14 cellular contexts compared by ENCODE assay signal in the genomic region with DNA sequence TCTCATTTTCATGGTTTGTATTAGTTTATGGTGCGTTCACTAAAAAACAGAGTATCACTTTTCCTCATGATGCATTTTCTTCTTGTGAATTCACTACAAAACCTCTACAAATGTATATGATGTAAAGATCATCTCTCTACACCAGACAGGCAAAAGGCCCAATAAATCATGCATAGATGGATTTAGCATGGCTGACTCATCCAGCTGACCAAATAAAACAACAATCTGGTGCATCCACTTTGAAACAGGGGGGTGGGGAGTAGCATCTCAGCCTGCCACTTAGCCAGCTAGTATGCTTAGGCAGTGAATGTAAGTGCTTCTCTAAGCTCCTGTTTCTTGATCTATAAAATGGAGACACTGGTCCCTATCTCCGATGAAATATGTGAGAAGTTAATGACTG.
DNase-seq lines count a peak whose midpoint lies in the region; ATAC-seq lines count a peak whose summit lies in the region.
"Had no signal": no experiment of that assay in that cellular context is flagged by ENCODE, and none has a peak within 500 bp of the region (broad histone marks: within the 10 kb centered on the region; RNA-seq: fewer than 3 reads in every experiment).

No MANE protein-coding gene starts in this region.

- no peak for ATAC-seq in stimulated activated effector memory CD8-positive, alpha-beta T cell treated with anti-CD3 and anti-CD28 coated beads, Interleukin-12 subunit alpha, Interleukin-12 subunit beta, amount 100 ng/mL, for 72 hours
- ATAC-seq: activated CD8-positive, alpha-beta T cell treated with anti-CD3 and anti-CD28 coated beads, Interleukin-2, amount 10 ng/mL, durations not matched to agents 7 days and 5 days had no signal

- H3K36me3 Mint-ChIP-seq in activated CD4-positive, alpha-beta T cell treated with anti-CD3 and anti-CD28 coated beads, Interleukin-2, amount 10 ng/mL, durations not matched to agents 7 days and 5 days (ENCODE audit: low read depth) = no peaks in the 10 kb centered on the region
- no peaks in the 10 kb centered on the region for H3K36me3 Mint-ChIP-seq in stimulated activated effector memory CD8-positive, alpha-beta T cell treated with anti-CD3 and anti-CD28 coated beads, Interleukin-12 subunit alpha, Interleukin-12 subunit beta, amount 100 ng/mL, for 72 hours
- H3K36me3 Mint-ChIP-seq: activated naive CD8-positive, alpha-beta T cell had no signal

- no peaks in the 10 kb centered on the region for H3K9me3 Mint-ChIP-seq in activated CD4-positive, alpha-beta T cell treated with anti-CD3 and anti-CD28 coated beads, Interleukin-2, amount 10 ng/mL, durations not matched to agents 7 days and 5 days
- H3K9me3 Mint-ChIP-seq in stimulated activated effector memory CD8-positive, alpha-beta T cell treated with anti-CD3 and anti-CD28 coated beads, Interleukin-12 subunit alpha, Interleukin-12 subunit beta, amount 100 ng/mL, for 72 hours = no peaks in the 10 kb centered on the region
- H3K9me3 Mint-ChIP-seq: T-helper 1 cell treated with Interleukin-12 subunit alpha and Interleukin-12 subunit beta and Interleukin-4 antibody, amounts not matched to agents 30 μg/mL and 1 μg/mL, for 36 hours had no signal

- no peaks in the 10 kb centered on the region for H3K4me1 Mint-ChIP-seq in activated CD4-positive, alpha-beta T cell treated with anti-CD3 and anti-CD28 coated beads, Interleukin-2, amount 10 ng/mL, durations not matched to agents 7 days and 5 days
- H3K4me1 Mint-ChIP-seq in stimulated activated effector memory CD8-positive, alpha-beta T cell treated with anti-CD3 and anti-CD28 coated beads, Interleukin-12 subunit alpha, Interleukin-12 subunit beta, amount 100 ng/mL, for 72 hours = no peaks in the 10 kb centered on the region

- POLR2A ChIA-PET in activated CD4-positive, alpha-beta T cell treated with anti-CD3 and anti-CD28 coated beads, Interleukin-2, amount 10 ng/mL, durations not matched to agents 7 days and 5 days (lab: Charles Lee) = no interaction called here

- peak; percentile 32 for DNase-seq in NCI-H748 (lab: John Stamatoyannopoulos, UW; ENCODE audit: unreplicated experiment)
- no peak for DNase-seq in NCI-H748 treated with DMSO at 0.1 percent for 48 hours (lab: John Stamatoyannopoulos, UW)
- DNase-seq in NCI-H82 (lab: John Stamatoyannopoulos, UW) = peak; percentile 84
- peak; percentile 56 for DNase-seq in epithelial cell of prostate (ENCODE audit: low read depth, low spot score)
- peak; percentile 28 for DNase-seq in smooth muscle cell of the brain vasculature (ENCODE audit: low read depth, low spot score)
- no peak for DNase-seq in activated CD4-positive, alpha-beta T cell treated with anti-CD3 and anti-CD28 coated beads, Interleukin-2, amount 10 ng/mL, durations not matched to agents 7 days and 5 days
- DNase-seq in stimulated activated effector memory CD8-positive, alpha-beta T cell treated with anti-CD3 and anti-CD28 coated beads, Interleukin-12 subunit alpha, Interleukin-12 subunit beta, amount 100 ng/mL, for 72 hours (ENCODE audit: low spot score in 2 of 2) = no peak
- DNase-seq in effector CD8-positive, alpha-beta T cell (lab: John Stamatoyannopoulos, UW) = no peak
- DNase-seq: ACHN; activated CD8-positive, alpha-beta T cell treated with anti-CD3 and anti-CD28 coated beads, Interleukin-2, amount 10 ng/mL, durations not matched to agents 7 days and 5 days; GF-D8; NCI-H774 had no signal

- peaks cover 32% of the 10 kb centered on the region for H3K27me3 Mint-ChIP-seq in activated CD4-positive, alpha-beta T cell treated with anti-CD3 and anti-CD28 coated beads, Interleukin-2, amount 10 ng/mL, durations not matched to agents 7 days and 5 days

- CTCF ChIA-PET in activated CD4-positive, alpha-beta T cell treated with anti-CD3 and anti-CD28 coated beads, Interleukin-2, amount 10 ng/mL, durations not matched to agents 7 days and 5 days (lab: Charles Lee) = no interaction called here

- no peak overlapping the region for H3K27ac Mint-ChIP-seq in activated CD4-positive, alpha-beta T cell treated with anti-CD3 and anti-CD28 coated beads, Interleukin-2, amount 10 ng/mL, durations not matched to agents 7 days and 5 days
- H3K27ac Mint-ChIP-seq in stimulated activated effector memory CD8-positive, alpha-beta T cell treated with anti-CD3 and anti-CD28 coated beads, Interleukin-12 subunit alpha, Interleukin-12 subunit beta, amount 100 ng/mL, for 72 hours = no peak overlapping the region
- H3K27ac Mint-ChIP-seq: activated CD8-positive, alpha-beta T cell treated with anti-CD3 and anti-CD28 coated beads, Interleukin-2, amount 10 ng/mL, durations not matched to agents 7 days and 5 days; activated naive CD8-positive, alpha-beta T cell; T-helper 1 cell treated with Interleukin-12 subunit alpha and Interleukin-12 subunit beta and Interleukin-4 antibody, amounts not matched to agents 30 μg/mL and 1 μg/mL, for 36 hours had no signal

- H3K4me3 Mint-ChIP-seq in activated CD4-positive, alpha-beta T cell treated with anti-CD3 and anti-CD28 coated beads, Interleukin-2, amount 10 ng/mL, durations not matched to agents 7 days and 5 days = no peak overlapping the region
- no peak overlapping the region for H3K4me3 Mint-ChIP-seq in stimulated activated effector memory CD8-positive, alpha-beta T cell treated with anti-CD3 and anti-CD28 coated beads, Interleukin-12 subunit alpha, Interleukin-12 subunit beta, amount 100 ng/mL, for 72 hours
- H3K4me3 Mint-ChIP-seq: activated CD8-positive, alpha-beta T cell treated with anti-CD3 and anti-CD28 coated beads, Interleukin-2, amount 10 ng/mL, durations not matched to agents 7 days and 5 days; activated naive CD8-positive, alpha-beta T cell; T-helper 1 cell treated with Interleukin-12 subunit alpha and Interleukin-12 subunit beta and Interleukin-4 antibody, amounts not matched to agents 30 μg/mL and 1 μg/mL, for 36 hours had no signal

- no peak overlapping the region for H3K27ac ChIP-seq in epithelial cell of prostate

Comparison
In these comparisons a context has a peak if more than half of its experiments do, and no peak if none do; other contexts are left out.
1. DNase-seq: peak in NCI-H748 (single experiment), NCI-H82 (single experiment), epithelial cell of prostate (single experiment) and smooth muscle cell of the brain vasculature (single experiment); none in NCI-H748 treated with DMSO at 0.1 percent for 48 hours (single experiment), activated CD4-positive, alpha-beta T cell treated with anti-CD3 and anti-CD28 coated beads, Interleukin-2, amount 10 ng/mL, durations not matched to agents 7 days and 5 days (single experiment), stimulated activated effector memory CD8-positive, alpha-beta T cell treated with anti-CD3 and anti-CD28 coated beads, Interleukin-12 subunit alpha, Interleukin-12 subunit beta, amount 100 ng/mL, for 72 hours (0 of 2) and effector CD8-positive, alpha-beta T cell (single experiment).